In the genomic region with DNA sequence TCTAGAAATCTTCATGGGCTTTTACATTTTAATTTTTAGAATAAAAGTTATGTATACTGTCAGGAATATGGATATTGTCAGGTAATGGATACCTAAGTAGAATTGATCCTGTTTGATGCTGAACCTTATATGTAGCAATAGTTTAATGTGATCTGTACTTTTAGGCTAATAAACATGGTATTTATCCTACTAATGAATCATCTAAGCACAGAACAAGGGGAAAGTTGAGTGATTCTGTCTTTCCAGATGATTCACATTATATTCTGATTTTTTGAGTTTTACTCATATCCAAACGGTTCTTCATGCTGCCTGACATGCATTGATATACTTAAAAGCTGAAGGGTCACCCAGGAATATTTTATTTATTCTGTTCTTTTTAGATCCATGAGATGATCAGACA, we compare ENCODE assay signal across 28 cellular contexts. TPM values are rescaled to one million over a fixed set of nuclear protein-coding genes. Genes with fewer than 3 reads are reported as not detected.
A peak's percentile ranks its signal among the peaks of the same experiment; 100 is the strongest.
DNase-seq lines count a peak whose midpoint lies in the region; ATAC-seq and TF ChIP-seq lines count a peak whose summit lies in the region.
"Had no signal": no experiment of that assay in that cellular context is flagged by ENCODE, and none has a peak within 500 bp of the region (broad histone marks: within the 10 kb centered on the region; RNA-seq: fewer than 3 reads in every experiment).

No MANE protein-coding gene starts in this region.

- peak overlapping the region; percentile 10 for H3K4me2 ChIP-seq in GM23248 (ENCODE audit: unreplicated experiment)
- H3K4me2 ChIP-seq: GM23338 had no signal

- H3K9me2 ChIP-seq in GM23248 (ENCODE audit: insufficient read depth) = no peaks in the 10 kb centered on the region

- 0 to 5% methylated on average over 1 of the region's 1 CpG for WGBS in GM23248 (ENCODE audit: low coverage in 1 of 2, low lambda C conversion rate in 2 of 2, missing lambda C conversion rate in 2 of 2), 2 experiments
- WGBS in upper lobe of left lung, 2 donors = 87 to 91% methylated on average over 1 of the region's 1 CpG

- H3K4me3 ChIP-seq in GM23248 = no peak overlapping the region
- no peak overlapping the region for H3K4me3 ChIP-seq in choroid plexus epithelial cell (ENCODE audit: low read depth, low read length)
- no peak overlapping the region for H3K4me3 ChIP-seq in upper lobe of left lung
- H3K4me3 ChIP-seq: GM23338, HAP-1, Peyer's patch, SJSA1 had no signal

- H3K9me3 ChIP-seq in GM23248 (ENCODE audit: low read depth) (no peaks in the 10 kb centered on the region), upper lobe of left lung (no peaks in the 10 kb centered on the region)
- H3K9me3 ChIP-seq: BE2C, Caco-2, HAP-1, Peyer's patch, SJSA1 had no signal

- H3K36me3 Mint-ChIP-seq in activated CD4-positive, alpha-beta T cell treated with anti-CD3 and anti-CD28 coated beads for 36 hours (ENCODE audit: low read depth) = peaks cover 58% of the 10 kb centered on the region
- peaks cover 51% of the 10 kb centered on the region for H3K36me3 Mint-ChIP-seq in activated CD4-positive, alpha-beta T cell treated with anti-CD3 and anti-CD28 coated beads, Interleukin-2, amount 10 ng/mL, durations not matched to agents 24 days and 14 days (ENCODE audit: low read depth)

- H3K27ac ChIP-seq in GM23248 (no peak overlapping the region), upper lobe of left lung (no peak overlapping the region)
- H3K27ac ChIP-seq: Peyer's patch, SJSA1 had no signal

- H3K9ac ChIP-seq in GM23248 = no peak overlapping the region

- no peaks in the 10 kb centered on the region for H3K9me3 Mint-ChIP-seq in activated CD4-positive, alpha-beta T cell treated with anti-CD3 and anti-CD28 coated beads for 36 hours (ENCODE audit: low read depth)
- no peaks in the 10 kb centered on the region for H3K9me3 Mint-ChIP-seq in activated CD4-positive, alpha-beta T cell treated with anti-CD3 and anti-CD28 coated beads, Interleukin-2, amount 10 ng/mL, durations not matched to agents 24 days and 14 days
- H3K9me3 Mint-ChIP-seq: CD4-positive, CD25-positive, alpha-beta regulatory T cell; GM23338 had no signal

- H3K4me1 Mint-ChIP-seq in activated CD4-positive, alpha-beta T cell treated with anti-CD3 and anti-CD28 coated beads for 36 hours = peaks cover 8% of the 10 kb centered on the region
- peaks cover 2% of the 10 kb centered on the region for H3K4me1 Mint-ChIP-seq in activated CD4-positive, alpha-beta T cell treated with anti-CD3 and anti-CD28 coated beads, Interleukin-2, amount 10 ng/mL, durations not matched to agents 24 days and 14 days
- H3K4me1 Mint-ChIP-seq: GM23338 had no signal

- no peaks in the 10 kb centered on the region for H3K27me3 ChIP-seq in GM23248 (replicated peaks; ENCODE audit: insufficient read depth)
- H3K27me3 ChIP-seq in upper lobe of left lung = no peaks in the 10 kb centered on the region
- H3K27me3 ChIP-seq: BE2C, Peyer's patch, SJSA1 had no signal

- no peak for TF ChIP-seq POLR2A in upper lobe of left lung (IDR thresholded peaks at IDR 0.05)

- H3K27ac Mint-ChIP-seq in activated CD4-positive, alpha-beta T cell treated with anti-CD3 and anti-CD28 coated beads for 36 hours = no peak overlapping the region
- no peak overlapping the region for H3K27ac Mint-ChIP-seq in activated CD4-positive, alpha-beta T cell treated with anti-CD3 and anti-CD28 coated beads, Interleukin-2, amount 10 ng/mL, durations not matched to agents 24 days and 14 days
- H3K27ac Mint-ChIP-seq: GM23338 had no signal

- no peaks in the 10 kb centered on the region for H4K20me1 ChIP-seq in GM23248 (ENCODE audit: insufficient read depth)

- CTCF ChIA-PET in activated CD4-positive, alpha-beta T cell treated with anti-CD3 and anti-CD28 coated beads for 36 hours (lab: Charles Lee) = no interaction called here

- H3K27me3 Mint-ChIP-seq in activated CD4-positive, alpha-beta T cell treated with anti-CD3 and anti-CD28 coated beads for 36 hours = no peaks in the 10 kb centered on the region
- no peaks in the 10 kb centered on the region for H3K27me3 Mint-ChIP-seq in activated CD4-positive, alpha-beta T cell treated with anti-CD3 and anti-CD28 coated beads, Interleukin-2, amount 10 ng/mL, durations not matched to agents 24 days and 14 days
- H3K27me3 Mint-ChIP-seq: CD4-positive, CD25-positive, alpha-beta regulatory T cell had no signal

- H3K79me2 ChIP-seq in GM23248 (ENCODE audit: insufficient read depth) = no peaks in the 10 kb centered on the region

- H2AFZ ChIP-seq in GM23248 = no peak overlapping the region
- H2AFZ ChIP-seq: GM23338 had no signal

- H3K36me3 ChIP-seq in GM23248 (ENCODE audit: low read depth) (no peaks in the 10 kb centered on the region), upper lobe of left lung (peaks cover 0 to 7% (median 0%) of the 10 kb centered on the region in 4 donors)
- H3K36me3 ChIP-seq: Peyer's patch had no signal

- intact Hi-C loops in activated CD4-positive, alpha-beta T cell treated with anti-CD3 and anti-CD28 coated beads for 36 hours (cut with DNase I, micrococcal nuclease) = no loop called here
- intact Hi-C loops in activated CD4-positive, alpha-beta T cell treated with anti-CD3 and anti-CD28 coated beads, Interleukin-2, amount 10 ng/mL, durations not matched to agents 24 days and 14 days (cut with micrococcal nuclease) = no loop called here

- POLR2A ChIA-PET in activated CD4-positive, alpha-beta T cell treated with anti-CD3 and anti-CD28 coated beads for 36 hours (lab: Charles Lee) = no interaction called here

- in situ Hi-C loops in GM23248 (cut with MboI) = no loop called here

- H3K4me3 Mint-ChIP-seq in activated CD4-positive, alpha-beta T cell treated with anti-CD3 and anti-CD28 coated beads for 36 hours = no peak overlapping the region
- H3K4me3 Mint-ChIP-seq in activated CD4-positive, alpha-beta T cell treated with anti-CD3 and anti-CD28 coated beads, Interleukin-2, amount 10 ng/mL, durations not matched to agents 24 days and 14 days = no peak overlapping the region
- H3K4me3 Mint-ChIP-seq: CD4-positive, CD25-positive, alpha-beta regulatory T cell; GM23338 had no signal

- no peak for DNase-seq in activated CD4-positive, alpha-beta T cell treated with anti-CD3 and anti-CD28 coated beads for 36 hours
- DNase-seq in activated CD4-positive, alpha-beta T cell treated with anti-CD3 and anti-CD28 coated beads, Interleukin-2, amount 10 ng/mL, durations not matched to agents 24 days and 14 days = no peak
- peak; percentile 51 for DNase-seq in GM23248
- peak; percentile 7 for DNase-seq in choroid plexus epithelial cell (ENCODE audit: low read depth)
- peak; percentile 8 for DNase-seq in stromal cell of bone marrow (ENCODE audit: low read depth)
- DNase-seq in upper lobe of left lung = no peak
- no peak for DNase-seq in A172 (ENCODE audit: low spot score)
- DNase-seq: 8988T; BE2C; Caco-2; CD4-positive, CD25-positive, alpha-beta regulatory T cell; DMS 273 treated with DMSO at 0.1 percent for 48 hours; DMS79 treated with DMSO at 0.1 percent for 48 hours; Karpas-422; MV-4-11; NCI-H1105 treated with DMSO at 0.1 percent for 48 hours; NCI-H2029 treated with DMSO at 0.1 percent for 48 hours; NCI-H345; NCI-H524; NCI-H774; NK-92 treated with Interleukin-12 subunit alpha and Interleukin-12 subunit beta, amount 100 ng/mL, for 24 hours; Peyer's patch had no signal

- H3K4me1 ChIP-seq in GM23248 (ENCODE audit: insufficient read depth) (peaks cover 8% of the 10 kb centered on the region), upper lobe of left lung (no peaks in the 10 kb centered on the region)
- H3K4me1 ChIP-seq: BE2C, Caco-2, HAP-1, Peyer's patch, SJSA1 had no signal

- peak; percentile 47 for ATAC-seq in activated CD4-positive, alpha-beta T cell treated with anti-CD3 and anti-CD28 coated beads for 36 hours
- ATAC-seq in upper lobe of left lung (ENCODE audit: low FRiP score in 2 of 2) (no peak), HG03378 (IDR thresholded peaks at IDR 0.05; ENCODE audit: unreplicated experiment) (no peak)
- ATAC-seq: GM23338, Right ventricle myocardium inferior had no signal

- no peak for TF ChIP-seq EP300 in upper lobe of left lung (IDR thresholded peaks at IDR 0.05)

- TF ChIP-seq CTCF in choroid plexus epithelial cell (conservative IDR thresholded peaks at IDR 0.05; ENCODE audit: low read depth, low read length) (no peak), upper lobe of left lung (IDR thresholded peaks at IDR 0.05) (no peak)

- 0 out of 2 replicates have a peak, but pooled peaks cover 3% of the 10 kb centered on the region for H3F3A ChIP-seq in GM23248 (ENCODE audit: insufficient read depth)

RNA-seq across cellular contexts. Expression of a gene that starts 34.5 kb away (rescaled TPM):
- total RNA-seq in activated CD4-positive, alpha-beta T cell treated with anti-CD3 and anti-CD28 coated beads for 36 hours = 100 to 1,000 TPM; 150 to 199 TPM
- 189 and 210 TPM in 2 replicates for total RNA-seq in activated CD4-positive, alpha-beta T cell treated with anti-CD3 and anti-CD28 coated beads, Interleukin-2, amount 10 ng/mL, durations not matched to agents 24 days and 14 days
- total RNA-seq in GM23248 (2014; rRNA removed; shearing (Covaris generic)) = 11.2 and 13.8 TPM in 2 replicates
- 9.6 and 14.2 TPM in 2 replicates for polyA plus RNA-seq in GM23248 (2016; fragmentation: Nextera tagmentation; extraction: Ambion mirVana)
- total RNA-seq in upper lobe of left lung = 10 to 100 TPM in 1 of 6 donors, 1 to 10 TPM in 5; 5.0 to 10.9 (median 6.6) TPM
- 69.6 and 87.2 TPM in 2 replicates for total RNA-seq in A172 (2014; rRNA removed; shearing (Covaris generic))

RNA-seq across cellular contexts. Expression of a gene that starts 56.3 kb away (rescaled TPM):
- total RNA-seq in activated CD4-positive, alpha-beta T cell treated with anti-CD3 and anti-CD28 coated beads for 36 hours = 10 to 100 TPM; 63.2 to 80.4 TPM
- 124 and 134 TPM in 2 replicates for total RNA-seq in activated CD4-positive, alpha-beta T cell treated with anti-CD3 and anti-CD28 coated beads, Interleukin-2, amount 10 ng/mL, durations not matched to agents 24 days and 14 days
- 57.7 and 66.7 TPM in 2 replicates for total RNA-seq in GM23248 (2014; rRNA removed; shearing (Covaris generic))
- polyA plus RNA-seq in GM23248 (2016; fragmentation: Nextera tagmentation; extraction: Ambion mirVana) = 16.0 and 18.7 TPM in 2 replicates
- total RNA-seq in upper lobe of left lung = 100 to 1,000 TPM in 2 of 6 donors, 10 to 100 TPM in 4; 58.3 to 185 (median 75.0) TPM
- total RNA-seq in A172 (2014; rRNA removed; shearing (Covaris generic)) = 40.2 and 46.5 TPM in 2 replicates

RNA-seq across cellular contexts. Expression of a gene that starts 56.9 kb away (rescaled TPM):
- not detected for total RNA-seq in activated CD4-positive, alpha-beta T cell treated with anti-CD3 and anti-CD28 coated beads for 36 hours
- not detected in 2 replicates for total RNA-seq in activated CD4-positive, alpha-beta T cell treated with anti-CD3 and anti-CD28 coated beads, Interleukin-2, amount 10 ng/mL, durations not matched to agents 24 days and 14 days
- total RNA-seq in GM23248 (2014; rRNA removed; shearing (Covaris generic)) = not detected in 2 replicates
- not detected in 2 replicates for polyA plus RNA-seq in GM23248 (2016; fragmentation: Nextera tagmentation; extraction: Ambion mirVana)
- not detected for total RNA-seq in upper lobe of left lung
- total RNA-seq in A172 (2014; rRNA removed; shearing (Covaris generic)) = not detected in 2 replicates
- total RNA-seq: Caco-2; CD4-positive, CD25-positive, alpha-beta regulatory T cell; GM23338; M059J; Peyer's patch; Right ventricle myocardium inferior; SJSA1 had no signal
- polyA plus RNA-seq: CD4-positive, CD25-positive, alpha-beta regulatory T cell; GM23338 had no signal

Comparison
In these comparisons a context has a peak if more than half of its experiments do, and no peak if none do; other contexts are left out.
1. DNase-seq: peak in GM23248 (single experiment), choroid plexus epithelial cell (single experiment) and stromal cell of bone marrow (single experiment); none in activated CD4-positive, alpha-beta T cell treated with anti-CD3 and anti-CD28 coated beads for 36 hours (single experiment), activated CD4-positive, alpha-beta T cell treated with anti-CD3 and anti-CD28 coated beads, Interleukin-2, amount 10 ng/mL, durations not matched to agents 24 days and 14 days (single experiment), upper lobe of left lung (0 of 2) and A172 (single experiment).